ENCODE assay signal across 8 cellular contexts in the genomic region with DNA sequence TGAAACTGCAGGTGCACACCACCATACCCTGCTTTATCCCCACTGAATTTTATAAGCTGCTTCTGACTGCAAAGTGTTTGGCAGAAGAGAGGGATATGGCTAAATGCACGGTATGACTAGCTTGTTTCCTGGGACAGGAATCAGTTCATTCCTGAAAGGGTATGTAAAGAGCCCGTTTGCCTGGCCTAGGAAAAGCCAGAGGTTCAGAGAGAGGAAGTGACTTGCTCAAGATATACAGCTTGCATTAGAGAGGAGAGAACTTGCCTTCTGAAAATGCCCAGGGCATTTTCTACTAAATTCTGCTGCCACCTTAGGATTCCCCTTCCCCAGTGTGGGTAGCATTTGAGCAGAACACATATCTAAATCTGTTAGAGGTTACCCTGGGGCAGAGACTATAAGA. TPM values are rescaled to one million over a fixed set of nuclear protein-coding genes. Genes with fewer than 3 reads are reported as not detected.
DNase-seq lines count a peak whose midpoint lies in the region; ATAC-seq and TF ChIP-seq lines count a peak whose summit lies in the region.

No MANE protein-coding gene starts in this region.

- TF ChIP-seq CTCF in cardiac muscle cell (IDR thresholded peaks at IDR 0.05; ENCODE audit: low read depth, low read length) = no peak

- WGBS in aorta, 2 donors = 7 to 12% methylated on average over 2 of the region's 2 CpGs

- H3K36me3 ChIP-seq in cardiac muscle cell (no peaks in the 10 kb centered on the region), SJSA1 (no peaks in the 10 kb centered on the region), aorta (ENCODE audit: control insufficient read depth in 1 of 2, insufficient read depth in 2 of 2, low read length in 1 of 2) (no peaks in the 10 kb centered on the region)

- H3K9me3 ChIP-seq in cardiac muscle cell (ENCODE audit: low read depth) (no peaks in the 10 kb centered on the region), SJSA1 (replicated peaks) (no peaks in the 10 kb centered on the region), aorta (ENCODE audit: control insufficient read depth, low read length) (no peaks in the 10 kb centered on the region)

- DNase-seq in cardiac muscle cell (ENCODE audit: low read depth in 1 of 2, low spot score in 1 of 2) = peak in 1 of 2 donors; percentile 14
- no peak for DNase-seq in cardiac septum (ENCODE audit: low spot score)
- DNase-seq in SJSA1 (ENCODE audit: low read depth in 1 of 2, low spot score in 2 of 2) = peak in 1 of 2 experiments; percentile 26
- peak; percentile 79 for DNase-seq in islet precursor cell
- no peak for DNase-seq in aorta
- DNase-seq in head of caudate nucleus = no peak
- DNase-seq in stimulated activated CD4-positive, alpha-beta T cell treated with anti-CD3 and anti-CD28 coated beads, Interleukin-1b, Interleukin-23, amount 100 ng/mL, for 48 hours = no peak
- DNase-seq in activated CD4-positive, CD25-positive, alpha-beta regulatory T cell (lab: John Stamatoyannopoulos, UW) = no peak

- H3K27me3 ChIP-seq in cardiac muscle cell (no peaks in the 10 kb centered on the region), SJSA1 (replicated peaks) (no peaks in the 10 kb centered on the region), aorta (ENCODE audit: control insufficient read depth in 1 of 2, insufficient read depth in 2 of 2, low read length in 1 of 2) (no peaks in the 10 kb centered on the region)

- ATAC-seq in aorta (ENCODE audit: low FRiP score) = no peak

- H3K4me3 ChIP-seq in cardiac muscle cell (peak overlapping the region; percentile 1), SJSA1 (no peak overlapping the region), aorta (ENCODE audit: low read length in 2 of 2) (no peak overlapping the region)

- peak overlapping the region; percentile 98 for H3K27ac ChIP-seq in cardiac muscle cell
- peak overlapping the region; percentile 61 for H3K27ac ChIP-seq in SJSA1
- peak overlapping the region; percentile 57 to 89 for H3K27ac ChIP-seq in aorta (ENCODE audit: low read depth in 1 of 2, low read length in 2 of 2)

- H3K4me1 ChIP-seq in cardiac muscle cell (ENCODE audit: low read depth) = peaks cover 26% of the 10 kb centered on the region
- H3K4me1 ChIP-seq in SJSA1 (replicated peaks) = peaks cover 47% of the 10 kb centered on the region
- H3K4me1 ChIP-seq in aorta (ENCODE audit: control insufficient read depth in 1 of 2, insufficient read depth in 2 of 2, low read length in 2 of 2) = peaks cover 3 to 7% of the 10 kb centered on the region in 2 donors

- intact Hi-C loops in cardiac septum (cut with DNase I) (no loop called here), aorta (cut with DNase I) (loop anchor here in 1 of 2 donors (5.0 kb wide), 1 partner anchor 37 kb away; no protein-coding TSS in a partner anchor), head of caudate nucleus (cut with DNase I) (no loop called here)

RNA-seq across cellular contexts. Expression of a gene that starts 0.7 kb away (rescaled TPM):
- total RNA-seq in cardiac muscle cell (21.4 and 26.2 TPM in 2 replicates), cardiac septum (37.1 TPM), aorta (10 to 100 TPM; 14.6 to 18.6 TPM)
- polyA plus RNA-seq in cardiac muscle cell (23.8 and 27.3 TPM in 2 replicates), aorta (1 to 10 TPM; 3.4 to 3.9 TPM)
- 27.3 and 38.0 TPM in 2 replicates for total RNA-seq in SJSA1 (2014; rRNA removed; shearing (Covaris generic))
